In genomic region chr14:100732766-100733100, GRCh38 we compare ENCODE assay signal across 21 cellular contexts. TPM values are rescaled to one million over a fixed set of nuclear protein-coding genes. Genes with fewer than 3 reads are reported as not detected.
DNase-seq lines count a peak whose midpoint lies in the region; ATAC-seq and TF ChIP-seq lines count a peak whose summit lies in the region.
"Had no signal": no experiment of that assay in that cellular context is flagged by ENCODE, and none has a peak within 500 bp of the region (broad histone marks: within the 10 kb centered on the region; RNA-seq: fewer than 3 reads in every experiment).

No MANE protein-coding gene starts in this region.

- H3K9ac ChIP-seq in neural cell (ENCODE audit: low read length): peak overlapping the region; percentile 41
- H3K9ac ChIP-seq: GM23248 had no signal

- H2AFZ ChIP-seq in neural cell (ENCODE audit: low read depth, low read length): no peak overlapping the region
- H2AFZ ChIP-seq: GM23248 had no signal

- peak overlapping the region; percentile 75 for H3K27ac ChIP-seq in neural cell (ENCODE audit: low read length)
- H3K27ac ChIP-seq: GM23248 had no signal

- peaks cover 20% of the 10 kb centered on the region for H3K79me2 ChIP-seq in neural cell (replicated peaks; ENCODE audit: insufficient read depth, low read length)

- H3K4me3 Mint-ChIP-seq in progenitor cell of endocrine pancreas (ENCODE audit: low read depth) (no peak overlapping the region), type B pancreatic cell (no peak overlapping the region)
- H3K4me3 Mint-ChIP-seq: CD4-positive, CD25-positive, alpha-beta regulatory T cell; CD8-positive, alpha-beta memory T cell; IgD-negative memory B cell had no signal

- H3K9me2 ChIP-seq in neural cell (ENCODE audit: insufficient read depth, low read length): no peaks in the 10 kb centered on the region

- TF ChIP-seq RAD21 in neural cell (conservative IDR thresholded peaks at IDR 0.05): no peak

- H3F3A ChIP-seq in neural cell (ENCODE audit: insufficient read depth, low read length, poor library complexity, severe bottlenecking): no peaks in the 10 kb centered on the region

- ATAC-seq in left cardiac atrium: no peak
- ATAC-seq in Right ventricle myocardium inferior: no peak
- ATAC-seq: GM12878, HepG2 had no signal

- H3K27me3 Mint-ChIP-seq in progenitor cell of endocrine pancreas: peaks cover 10% of the 10 kb centered on the region
- peaks cover 55% of the 10 kb centered on the region for H3K27me3 Mint-ChIP-seq in type B pancreatic cell

- DNase-seq in left cardiac atrium (peak; percentile 6), Right ventricle myocardium inferior (ENCODE audit: missing footprints) (no peak), progenitor cell of endocrine pancreas (ENCODE audit: low spot score, unreplicated experiment) (no peak), type B pancreatic cell (ENCODE audit: extremely low spot score, unreplicated experiment) (no peak), putamen (ENCODE audit: low spot score) (no peak), DMS153 treated with DMSO at 0.1 percent for 48 hours (lab: John Stamatoyannopoulos, UW; ENCODE audit: unreplicated experiment) (no peak)
- DNase-seq in effector CD4-positive, alpha-beta T cell: no peak
- DNase-seq: ACHN; BE2C; C1 segment of cervical spinal cord; CD4-positive, CD25-positive, alpha-beta regulatory T cell; COR-L47; GF-D8; GM23248 had no signal

- H3K36me3 ChIP-seq in neural cell (ENCODE audit: insufficient read depth, low read length): no peaks in the 10 kb centered on the region
- H3K36me3 ChIP-seq: HAP-1 had no signal

- no peaks in the 10 kb centered on the region for H4K20me1 ChIP-seq in neural cell (ENCODE audit: insufficient read depth)

- H3K9me3 ChIP-seq in neural cell (ENCODE audit: low read length): no peaks in the 10 kb centered on the region
- H3K9me3 ChIP-seq: BE2C, HAP-1 had no signal

- H3K4me2 ChIP-seq in neural cell (ENCODE audit: low read length): no peak overlapping the region

- H3K27ac Mint-ChIP-seq in progenitor cell of endocrine pancreas: peak overlapping the region; percentile 52
- peak overlapping the region; percentile 16 for H3K27ac Mint-ChIP-seq in type B pancreatic cell
- H3K27ac Mint-ChIP-seq: CD4-positive, CD25-positive, alpha-beta regulatory T cell; CD8-positive, alpha-beta memory T cell; IgD-negative memory B cell had no signal

- no peaks in the 10 kb centered on the region for H3K27me3 ChIP-seq in neural cell (ENCODE audit: insufficient read depth, low read depth, low read length)
- H3K27me3 ChIP-seq: BE2C had no signal

- TF ChIP-seq EP300 in neural cell (conservative IDR thresholded peaks at IDR 0.05; ENCODE audit: poor library complexity, severe bottlenecking): no peak

- peak overlapping the region; percentile 25 for H3K4me3 ChIP-seq in neural cell (ENCODE audit: low read length)
- H3K4me3 ChIP-seq: GM12878, GM23248, HAP-1 had no signal

- no peak for TF ChIP-seq CTCF in neural cell (IDR thresholded peaks at IDR 0.05; ENCODE audit: poor library complexity, severe bottlenecking)
- TF ChIP-seq CTCF in progenitor cell of endocrine pancreas (IDR thresholded peaks at IDR 0.05; ENCODE audit: unreplicated experiment): no peak
- no peak for TF ChIP-seq CTCF in type B pancreatic cell (conservative IDR thresholded peaks at IDR 0.05)

- peaks cover 52% of the 10 kb centered on the region for H3K36me3 Mint-ChIP-seq in progenitor cell of endocrine pancreas (ENCODE audit: insufficient read depth)
- no peaks in the 10 kb centered on the region for H3K36me3 Mint-ChIP-seq in type B pancreatic cell
- H3K36me3 Mint-ChIP-seq: CD4-positive, CD25-positive, alpha-beta regulatory T cell; CD8-positive, alpha-beta memory T cell; IgD-negative memory B cell had no signal

- intact Hi-C loops in left cardiac atrium (cut with DNase I): no loop called here
- intact Hi-C loops in Right ventricle myocardium inferior (cut with DNase I): no loop called here

- H3K9me3 Mint-ChIP-seq in progenitor cell of endocrine pancreas (ENCODE audit: low read depth): no peaks in the 10 kb centered on the region
- no peaks in the 10 kb centered on the region for H3K9me3 Mint-ChIP-seq in type B pancreatic cell
- H3K9me3 Mint-ChIP-seq: CD4-positive, CD25-positive, alpha-beta regulatory T cell; CD8-positive, alpha-beta memory T cell; IgD-negative memory B cell had no signal

- peaks cover 32% of the 10 kb centered on the region for H3K4me1 Mint-ChIP-seq in progenitor cell of endocrine pancreas (ENCODE audit: low read depth)
- peaks cover 22% of the 10 kb centered on the region for H3K4me1 Mint-ChIP-seq in type B pancreatic cell (ENCODE audit: unreplicated experiment)
- H3K4me1 Mint-ChIP-seq: CD4-positive, CD25-positive, alpha-beta regulatory T cell; CD8-positive, alpha-beta memory T cell; IgD-negative memory B cell had no signal

TF ChIP-seq in neural cell, 6 proteins besides CTCF, POLR2A, EP300 and RAD21:
- TF ChIP-seq EZH2 (IDR thresholded peaks at IDR 0.05; ENCODE audit: borderline replicate concordance, insufficient read depth, low read length, poor library complexity, severe bottlenecking) (no peak), REST (IDR thresholded peaks at IDR 0.05; ENCODE audit: borderline replicate concordance) (no peak), MXI1 (conservative IDR thresholded peaks at IDR 0.05; ENCODE audit: poor library complexity, severe bottlenecking) (no peak), SMC3 (conservative IDR thresholded peaks at IDR 0.05; ENCODE audit: poor library complexity) (no peak), POLR2AphosphoS5 (IDR thresholded peaks at IDR 0.05) (no peak), TAF1 (IDR thresholded peaks at IDR 0.05; ENCODE audit: low read depth) (no peak)

RNA-seq across cellular contexts. Expression of gene DLK1, which starts 6.0 kb away (rescaled TPM):
- 1 to 10 TPM in 1 of 2 donors, not detected in 1; 3.3 TPM for total RNA-seq in left cardiac atrium
- 52.3 TPM for total RNA-seq in Right ventricle myocardium inferior
- polyA plus RNA-seq in neural cell: 6.8 and 14.8 TPM in 2 replicates
- polyA minus RNA-seq in neural cell: 5.1 and 9.8 TPM in 2 replicates
- total RNA-seq in progenitor cell of endocrine pancreas: 5,491 and 5,856 TPM in 2 replicates
- 149 and 405 TPM in 2 replicates for total RNA-seq in type B pancreatic cell (ENCODE audit: low replicate concordance)
- total RNA-seq: CD4-positive, CD25-positive, alpha-beta regulatory T cell; CD8-positive, alpha-beta memory T cell; GM23248; H4 had no signal
- polyA plus RNA-seq: CD4-positive, CD25-positive, alpha-beta regulatory T cell; CD8-positive, alpha-beta memory T cell; GM12878; GM23248; IgD-negative memory B cell had no signal

Comparison
In these comparisons a context has a peak if more than half of its experiments do, and no peak if none do; other contexts are left out.
1. RNA of gene DLK1, which starts 6.0 kb away (total RNA-seq): 5,491 to 5,856 TPM in progenitor cell of endocrine pancreas; 149 to 405 TPM in type B pancreatic cell, 52.3 TPM in Right ventricle myocardium inferior (single experiment) and 3.3 TPM in left cardiac atrium; every median in the first group is over 10 times any median in the second.